In the genomic region with DNA sequence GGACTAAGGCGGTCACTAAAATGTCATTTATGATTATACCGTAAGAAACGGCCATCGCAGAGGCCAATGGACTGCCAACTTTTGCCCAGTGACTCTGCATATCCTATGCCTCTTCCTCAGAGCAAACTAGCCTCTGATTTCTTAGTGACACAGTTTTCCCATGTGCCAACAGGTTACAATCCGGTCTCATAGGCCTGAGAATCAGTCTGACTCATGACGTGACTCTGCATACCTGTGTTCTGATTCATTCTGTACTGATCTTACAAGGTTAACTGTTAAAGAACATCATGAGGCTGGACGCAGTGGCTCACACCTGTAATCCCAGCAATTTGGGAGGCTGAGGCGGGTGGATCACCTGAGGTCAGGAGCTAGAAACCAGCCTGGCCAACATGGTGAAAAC, we compare ENCODE assay signal across 13 cellular contexts. TPM values are rescaled to one million over a fixed set of nuclear protein-coding genes. Genes with fewer than 3 reads are reported as not detected.
DNase-seq lines count a peak whose midpoint lies in the region; ATAC-seq and TF ChIP-seq lines count a peak whose summit lies in the region.
"Had no signal": no experiment of that assay in that cellular context is flagged by ENCODE, and none has a peak within 500 bp of the region (broad histone marks: within the 10 kb centered on the region; RNA-seq: fewer than 3 reads in every experiment).

No MANE protein-coding gene starts in this region.

- H3K36me3 Mint-ChIP-seq in IgD-negative memory B cell, result peaks cover 21% of the 10 kb centered on the region
- peaks cover 8% of the 10 kb centered on the region for H3K36me3 Mint-ChIP-seq in central memory CD8-positive, alpha-beta T cell (ENCODE audit: insufficient read depth)
- peaks cover 54% of the 10 kb centered on the region for H3K36me3 Mint-ChIP-seq in activated T-helper 2 cell treated with anti-CD3 and anti-CD28 coated beads, Interferon-gamma antibody, Interleukin-2, Interleukin-4, amounts not matched to agents 10 μg/mL and 5 μg/mL and 100 μg/mL, durations not matched to agents 14 hours and 24 hours and 36 hours (ENCODE audit: low read depth)

- ATAC-seq in central memory CD8-positive, alpha-beta T cell (replicated peaks; ENCODE audit: extremely low read depth, poor library complexity, severe bottlenecking), result no peak
- ATAC-seq in GM21381 (IDR thresholded peaks at IDR 0.05; ENCODE audit: unreplicated experiment) (no peak), HG03039 (IDR thresholded peaks at IDR 0.05; ENCODE audit: unreplicated experiment) (no peak)

- H3K4me1 Mint-ChIP-seq in IgD-negative memory B cell, result peaks cover 20 to 23% (median 21%) of the 10 kb centered on the region in 3 donors
- H3K4me1 Mint-ChIP-seq in central memory CD8-positive, alpha-beta T cell, result peaks cover 6% of the 10 kb centered on the region
- H3K4me1 Mint-ChIP-seq in activated T-helper 2 cell treated with anti-CD3 and anti-CD28 coated beads, Interferon-gamma antibody, Interleukin-2, Interleukin-4, amounts not matched to agents 10 μg/mL and 5 μg/mL and 100 μg/mL, durations not matched to agents 14 hours and 24 hours and 36 hours (ENCODE audit: low read depth), result peaks cover 11% of the 10 kb centered on the region

- peak overlapping the region in 2 of 3 donors; percentile 74 to 84 for H3K27ac Mint-ChIP-seq in IgD-negative memory B cell
- H3K27ac Mint-ChIP-seq in central memory CD8-positive, alpha-beta T cell (ENCODE audit: low read depth), result peak overlapping the region; percentile 35
- no peak overlapping the region for H3K27ac Mint-ChIP-seq in activated T-helper 2 cell treated with anti-CD3 and anti-CD28 coated beads, Interferon-gamma antibody, Interleukin-2, Interleukin-4, amounts not matched to agents 10 μg/mL and 5 μg/mL and 100 μg/mL, durations not matched to agents 14 hours and 24 hours and 36 hours

- H3K4me3 ChIP-seq in AG09309 (ENCODE audit: control insufficient read depth, low read depth, low read length), result no peak overlapping the region
- H3K4me3 ChIP-seq: esophagus muscularis mucosa had no signal

- H3K9me3 Mint-ChIP-seq in IgD-negative memory B cell, result no peaks in the 10 kb centered on the region
- H3K9me3 Mint-ChIP-seq in central memory CD8-positive, alpha-beta T cell, result no peaks in the 10 kb centered on the region
- peaks cover 13% of the 10 kb centered on the region for H3K9me3 Mint-ChIP-seq in activated T-helper 2 cell treated with anti-CD3 and anti-CD28 coated beads, Interferon-gamma antibody, Interleukin-2, Interleukin-4, amounts not matched to agents 10 μg/mL and 5 μg/mL and 100 μg/mL, durations not matched to agents 14 hours and 24 hours and 36 hours

- H3K27me3 Mint-ChIP-seq in IgD-negative memory B cell, result no peaks in the 10 kb centered on the region
- H3K27me3 Mint-ChIP-seq in central memory CD8-positive, alpha-beta T cell, result no peaks in the 10 kb centered on the region
- no peaks in the 10 kb centered on the region for H3K27me3 Mint-ChIP-seq in activated T-helper 2 cell treated with anti-CD3 and anti-CD28 coated beads, Interferon-gamma antibody, Interleukin-2, Interleukin-4, amounts not matched to agents 10 μg/mL and 5 μg/mL and 100 μg/mL, durations not matched to agents 14 hours and 24 hours and 36 hours (ENCODE audit: low read depth)
- H3K27me3 Mint-ChIP-seq: naive B cell had no signal

- TF ChIP-seq CTCF in AG09309 (IDR thresholded peaks at IDR 0.05; ENCODE audit: control insufficient read depth, insufficient read depth, low read depth, low read length, missing control alignments), result no peak

- intact Hi-C loops in activated T-helper 2 cell treated with anti-CD3 and anti-CD28 coated beads, Interferon-gamma antibody, Interleukin-2, Interleukin-4, amounts not matched to agents 10 μg/mL and 5 μg/mL and 100 μg/mL, durations not matched to agents 14 hours and 24 hours and 36 hours (cut with micrococcal nuclease), result no loop called here

- H3K4me3 Mint-ChIP-seq in IgD-negative memory B cell, result no peak overlapping the region
- H3K4me3 Mint-ChIP-seq in central memory CD8-positive, alpha-beta T cell, result no peak overlapping the region
- no peak overlapping the region for H3K4me3 Mint-ChIP-seq in activated T-helper 2 cell treated with anti-CD3 and anti-CD28 coated beads, Interferon-gamma antibody, Interleukin-2, Interleukin-4, amounts not matched to agents 10 μg/mL and 5 μg/mL and 100 μg/mL, durations not matched to agents 14 hours and 24 hours and 36 hours (ENCODE audit: low read depth)
- H3K4me3 Mint-ChIP-seq: naive B cell had no signal

- DNase-seq in AG09309 (ENCODE audit: low read depth), result peak; percentile 43
- no peak for DNase-seq in central memory CD8-positive, alpha-beta T cell (ENCODE audit: low spot score in 2 of 2)
- DNase-seq in lung microvascular endothelial cell (ENCODE audit: low read depth in 2 of 2), result peak; percentile 33 to 71
- DNase-seq in activated T-helper 2 cell treated with anti-CD3 and anti-CD28 coated beads, Interferon-gamma antibody, Interleukin-2, Interleukin-4, amounts not matched to agents 10 μg/mL and 5 μg/mL and 100 μg/mL, durations not matched to agents 14 hours and 24 hours and 36 hours (ENCODE audit: low spot score), result no peak
- no peak for DNase-seq in stimulated activated CD4-positive, alpha-beta T cell treated with anti-CD3 and anti-CD28 coated beads, Interleukin-4, amount 100 ng/mL, for 4 hours
- DNase-seq: activated naive CD4-positive, alpha-beta T cell treated with anti-CD3 and anti-CD28 coated beads, Interleukin-2, amount 50 U/mL, for 16 hours; Kasumi-1; naive B cell; NCI-H774 had no signal

RNA-seq across cellular contexts. Expression of a gene that starts 17.8 kb away (rescaled TPM):
- 46.5 TPM for polyA plus RNA-seq in IgD-negative memory B cell
- total RNA-seq in lung microvascular endothelial cell, result 5.2 and 6.7 TPM in 2 replicates
- 41.7 and 43.6 TPM in 2 replicates for total RNA-seq in activated T-helper 2 cell treated with anti-CD3 and anti-CD28 coated beads, Interferon-gamma antibody, Interleukin-2, Interleukin-4, amounts not matched to agents 10 μg/mL and 5 μg/mL and 100 μg/mL, durations not matched to agents 14 hours and 24 hours and 36 hours

RNA-seq across cellular contexts. Expression of a gene that starts 30.8 kb away (rescaled TPM):
- polyA plus RNA-seq in IgD-negative memory B cell, result 65.5 TPM
- total RNA-seq in lung microvascular endothelial cell, result 34.0 and 51.8 TPM in 2 replicates
- total RNA-seq in activated T-helper 2 cell treated with anti-CD3 and anti-CD28 coated beads, Interferon-gamma antibody, Interleukin-2, Interleukin-4, amounts not matched to agents 10 μg/mL and 5 μg/mL and 100 μg/mL, durations not matched to agents 14 hours and 24 hours and 36 hours, result 57.5 and 63.0 TPM in 2 replicates

Comparison
In these comparisons a context has a peak if more than half of its experiments do, and no peak if none do; other contexts are left out.
1. DNase-seq: peak in AG09309 (single experiment) and lung microvascular endothelial cell (2 of 2); none in central memory CD8-positive, alpha-beta T cell (0 of 2), activated T-helper 2 cell treated with anti-CD3 and anti-CD28 coated beads, Interferon-gamma antibody, Interleukin-2, Interleukin-4, amounts not matched to agents 10 μg/mL and 5 μg/mL and 100 μg/mL, durations not matched to agents 14 hours and 24 hours and 36 hours (single experiment) and stimulated activated CD4-positive, alpha-beta T cell treated with anti-CD3 and anti-CD28 coated beads, Interleukin-4, amount 100 ng/mL, for 4 hours (0 of 2).